ENCODE assay signal across 18 cellular contexts in the genomic region with DNA sequence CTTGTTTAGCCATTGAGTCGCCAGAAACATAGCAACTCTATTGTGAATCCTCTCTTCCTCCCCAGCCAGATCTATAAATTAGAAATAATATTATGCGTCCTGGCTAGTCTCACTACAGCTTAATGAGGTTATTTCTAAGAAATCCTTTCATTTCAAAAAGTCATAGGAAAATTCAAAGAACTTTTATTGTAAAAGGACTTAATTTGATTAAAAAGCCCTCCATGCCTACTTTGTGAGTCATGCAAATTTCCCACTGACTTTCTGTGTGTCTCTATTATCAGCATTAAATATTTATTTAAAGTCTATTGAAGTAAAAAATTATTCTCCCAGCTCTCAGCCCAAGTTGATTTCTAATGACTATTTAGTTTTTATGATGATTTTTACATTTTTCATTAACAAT.
DNase-seq lines count a peak whose midpoint lies in the region; ATAC-seq and TF ChIP-seq lines count a peak whose summit lies in the region.
"Had no signal": no experiment of that assay in that cellular context is flagged by ENCODE, and none has a peak within 500 bp of the region (broad histone marks: within the 10 kb centered on the region; RNA-seq: fewer than 3 reads in every experiment).

No MANE protein-coding gene starts in this region.

- intact Hi-C loops in Right ventricle myocardium inferior (cut with DNase I): no loop called here

- DNase-seq in EL (peak; percentile 28), RPMI7951 (ENCODE audit: low read depth) (peak; percentile 25), fibroblast of lung (ENCODE audit: low read depth in 2 of 2) (peak; percentile 46 to 61), mesenchymal stem cell (peak; percentile 46), Right ventricle myocardium inferior (ENCODE audit: missing footprints) (no peak), SW480 (ENCODE audit: low spot score) (no peak), NCI-H69 (lab: John Stamatoyannopoulos, UW) (no peak)
- DNase-seq: Calu3; CD4-positive, CD25-positive, alpha-beta regulatory T cell; DMS53; Karpas-422; MM.1S; NCI-H1105; NCI-H1694; NCI-H526 treated with DMSO at 0.1 percent for 48 hours; T-helper 1 cell had no signal

- no peak overlapping the region for H2AFZ ChIP-seq in fibroblast of lung (ENCODE audit: low read length)
- H2AFZ ChIP-seq in mesenchymal stem cell (ENCODE audit: low read depth, low read length): no peak overlapping the region
- H2AFZ ChIP-seq: GM23338 had no signal

- H3K79me2 ChIP-seq in fibroblast of lung (ENCODE audit: control insufficient read depth, insufficient read depth, low read length): no peaks in the 10 kb centered on the region

- H3K9me3 ChIP-seq in fibroblast of lung (ENCODE audit: control insufficient read depth, insufficient read depth, low read depth, low read length) (no peaks in the 10 kb centered on the region), mesenchymal stem cell (ENCODE audit: control insufficient read depth, low read length) (no peaks in the 10 kb centered on the region)

- no peak overlapping the region for H3K4me3 ChIP-seq in fibroblast of lung (replicated peaks in 1 of 4; ENCODE audit: control extremely low read depth in 1 of 4, insufficient read depth in 1 of 4, low read depth in 3 of 4, low read length in 4 of 4)
- H3K4me3 ChIP-seq in mesenchymal stem cell (ENCODE audit: insufficient read depth in 1 of 2, low read depth in 1 of 2, low read length in 2 of 2): no peak overlapping the region
- H3K4me3 ChIP-seq: GM23338 had no signal

- H3K14ac ChIP-seq in mesenchymal stem cell (ENCODE audit: low read length in 2 of 2): no peak overlapping the region

- H4K91ac ChIP-seq in mesenchymal stem cell (ENCODE audit: low read length): no peak overlapping the region

- H3K23ac ChIP-seq in mesenchymal stem cell (ENCODE audit: low read length in 2 of 2): no peak overlapping the region

- H2BK12ac ChIP-seq in mesenchymal stem cell (ENCODE audit: low read length in 2 of 2): no peak overlapping the region

- no peaks in the 10 kb centered on the region for H4K20me1 ChIP-seq in fibroblast of lung (ENCODE audit: control insufficient read depth, extremely low read depth, insufficient read depth, low read length)

- H3K4me1 ChIP-seq in fibroblast of lung (ENCODE audit: control insufficient read depth, extremely low read depth, insufficient read depth, low read length): no peaks in the 10 kb centered on the region
- H3K4me1 ChIP-seq in mesenchymal stem cell (ENCODE audit: control insufficient read depth, insufficient read depth, low read depth, low read length): peaks cover 3% of the 10 kb centered on the region

- ATAC-seq in Right ventricle myocardium inferior: no peak
- ATAC-seq in HG03342 (IDR thresholded peaks at IDR 0.05; ENCODE audit: unreplicated experiment): no peak

- H3K9ac ChIP-seq in fibroblast of lung (ENCODE audit: insufficient read depth, low read length): no peak overlapping the region
- no peak overlapping the region for H3K9ac ChIP-seq in mesenchymal stem cell (ENCODE audit: low read length)

- H3K27ac ChIP-seq in fibroblast of lung (ENCODE audit: insufficient read depth, low read length) (no peak overlapping the region), mesenchymal stem cell (ENCODE audit: low read length, poor library complexity, severe bottlenecking) (no peak overlapping the region)

- H2BK5ac ChIP-seq in mesenchymal stem cell (ENCODE audit: low read depth, low read length, poor library complexity, severe bottlenecking): no peak overlapping the region

- no peak overlapping the region for H2BK120ac ChIP-seq in mesenchymal stem cell (ENCODE audit: low read depth, low read length)

- H3K4me2 ChIP-seq in fibroblast of lung (ENCODE audit: extremely low read depth, insufficient read depth, low read length) (no peak overlapping the region), mesenchymal stem cell (ENCODE audit: low read length, poor library complexity, severe bottlenecking) (no peak overlapping the region)
- H3K4me2 ChIP-seq: GM23338 had no signal

- no peaks in the 10 kb centered on the region for H3K79me1 ChIP-seq in mesenchymal stem cell (replicated peaks; ENCODE audit: low read length, poor library complexity, severe bottlenecking)

- no peaks in the 10 kb centered on the region for H3K27me3 ChIP-seq in fibroblast of lung (ENCODE audit: control insufficient read depth, insufficient read depth, low read length)
- no peaks in the 10 kb centered on the region for H3K27me3 ChIP-seq in mesenchymal stem cell (ENCODE audit: control insufficient read depth in 1 of 2, insufficient read depth in 1 of 2, low read length in 2 of 2)

- H3K36me3 ChIP-seq in fibroblast of lung (ENCODE audit: control insufficient read depth, insufficient read depth, low read length) (no peaks in the 10 kb centered on the region), mesenchymal stem cell (ENCODE audit: control insufficient read depth in 1 of 2, insufficient read depth in 2 of 2, low read depth in 1 of 2, low read length in 2 of 2) (no peaks in the 10 kb centered on the region)

- no peak overlapping the region for H2BK15ac ChIP-seq in mesenchymal stem cell (ENCODE audit: low read depth, poor library complexity, severe bottlenecking)

- no peak overlapping the region for H2AK5ac ChIP-seq in mesenchymal stem cell (ENCODE audit: low read length, severe bottlenecking)

- H4K8ac ChIP-seq in mesenchymal stem cell (ENCODE audit: low read length): no peak overlapping the region

- no peak for TF ChIP-seq CTCF in fibroblast of lung (conservative IDR thresholded peaks at IDR 0.05 in 1 of 2, IDR thresholded peaks at IDR 0.05 in 1 of 2; ENCODE audit: low read depth in 1 of 2, low read length in 2 of 2)

- no peak overlapping the region for H3K4ac ChIP-seq in mesenchymal stem cell (ENCODE audit: low read depth in 1 of 2, low read length in 2 of 2)

- 86% methylated on average over 1 of the region's 2 CpGs for WGBS in mesenchymal stem cell

- no peak overlapping the region for H3K18ac ChIP-seq in mesenchymal stem cell (ENCODE audit: low read depth in 1 of 2, low read length in 2 of 2)

Comparison
In these comparisons a context has a peak if more than half of its experiments do, and no peak if none do; other contexts are left out.
1. DNase-seq: peak in EL (single experiment), RPMI7951 (single experiment), fibroblast of lung (2 of 2) and mesenchymal stem cell (single experiment); none in Right ventricle myocardium inferior (single experiment), SW480 (single experiment) and NCI-H69 (single experiment).